Comparison of ENCODE assay signal across 1 cellular context in genomic region chr1:206727981-206728380, GRCh38.
TF ChIP-seq lines count a peak whose summit lies in the region.

No MANE protein-coding gene starts in this region.

TF ChIP-seq in HepG2, 621 proteins besides CTCF, POLR2A, EP300 and RAD21:
- TF ChIP-seq ZNF780A (CRISPR knock-in tag; IDR thresholded peaks at IDR 0.05) (no peak), ZNF282 (IDR thresholded peaks at IDR 0.05; ENCODE audit: partially characterized antibody) (no peak), KLF15 (CRISPR knock-in tag; IDR thresholded peaks at IDR 0.05; ENCODE audit: borderline replicate concordance) (no peak), SKIL (CRISPR knock-in tag; IDR thresholded peaks at IDR 0.05; ENCODE audit: borderline replicate concordance) (no peak), CREBL2 (CRISPR knock-in tag; IDR thresholded peaks at IDR 0.05; ENCODE audit: borderline replicate concordance) (no peak), ZNF253 (CRISPR knock-in tag; IDR thresholded peaks at IDR 0.05; ENCODE audit: borderline replicate concordance) (no peak), NR2F1 (CRISPR knock-in tag; IDR thresholded peaks at IDR 0.05) (no peak), FOXM1 (CRISPR knock-in tag; IDR thresholded peaks at IDR 0.05) (no peak), POLR2AphosphoS2 (IDR thresholded peaks at IDR 0.05; ENCODE audit: low read depth, low read length) (no peak), HIC2 (CRISPR knock-in tag; IDR thresholded peaks at IDR 0.05; ENCODE audit: low read depth) (no peak), ARID4A (CRISPR knock-in tag; IDR thresholded peaks at IDR 0.05; ENCODE audit: borderline replicate concordance) (no peak), PRDM15 (CRISPR knock-in tag; IDR thresholded peaks at IDR 0.05) (no peak), AGO1 (IDR thresholded peaks at IDR 0.05; ENCODE audit: low read depth, low read length, poor library complexity, severe bottlenecking) (no peak), PLRG1 (conservative IDR thresholded peaks at IDR 0.05) (no peak), CENPT (CRISPR knock-in tag; IDR thresholded peaks at IDR 0.05; ENCODE audit: low read depth) (no peak), ZXDC (CRISPR knock-in tag; IDR thresholded peaks at IDR 0.05) (no peak)
